Comparison of ENCODE assay signal across 8 cellular contexts in genomic region chr1:183635606-183636333, GRCh38. TPM values are rescaled to one million over a fixed set of nuclear protein-coding genes. Genes with fewer than 3 reads are reported as not detected.
DNase-seq lines count a peak whose midpoint lies in the region; ATAC-seq and TF ChIP-seq lines count a peak whose summit lies in the region.

TSS of gene ARPC5 (minus strand) at chr1:183635783. CDS start at chr1:183635659, 124 bp downstream.

- ATAC-seq in GM21526 (IDR thresholded peaks at IDR 0.05; ENCODE audit: low FRiP score, unreplicated experiment) (peak; percentile 87), IMR-90 (ENCODE audit: low read depth) (peak; percentile 85)

- peak; percentile 97 for DNase-seq in D341Med (ENCODE audit: low spot score)
- peak; percentile 98 for DNase-seq in IMR-90
- DNase-seq in OCI-M1 (lab: John Stamatoyannopoulos, UW) = peak; percentile 98
- peak; percentile 97 for DNase-seq in activated T-cell treated with anti-CD3 and anti-CD28 coated beads for 24 hours (ENCODE audit: low read depth)
- DNase-seq in epidermal melanocyte (ENCODE audit: insufficient read length, low spot score) = peak; percentile 88
- DNase-seq in stimulated activated CD8-positive, alpha-beta memory T cell treated with anti-CD3 and anti-CD28 coated beads, Interleukin-4, amount 100 ng/mL, for 1 hour (ENCODE audit: low read depth in 2 of 2, low spot score in 1 of 2) = peak; percentile 89 to 92

- H2BK120ac ChIP-seq in IMR-90 (ENCODE audit: low read depth, low read length) = peak within 1 kb of the TSS; percentile 75

- no peak within 1 kb of the TSS; the same call in 2 of the 3 replicates for H2BK15ac ChIP-seq in IMR-90 (ENCODE audit: low read depth, low read length)

- dilution Hi-C loops in IMR-90 (cut with HindIII; ENCODE audit: low sequenced_read_pairs, unreplicated experiment) = no loop called here

- peak within 1 kb of the TSS; percentile 98 for H3K23ac ChIP-seq in IMR-90 (ENCODE audit: low read depth, low read length)

- peak within 1 kb of the TSS; percentile 92 for H3K56ac ChIP-seq in IMR-90 (ENCODE audit: extremely low read depth, insufficient read depth, low read length)

- H3K9me3 ChIP-seq in IMR-90 (ENCODE audit: control insufficient read depth, insufficient read depth, low read length) (no peaks in the 10 kb centered on the region), mononuclear cell (ENCODE audit: low read depth, low read length) (no peaks in the 10 kb centered on the region)

- BruUV-seq in IMR-90 (replicated peaks; lab: Mats Ljungman, UMichigan) = no TSS peak

- peak within 1 kb of the TSS; percentile 88 for H3K18ac ChIP-seq in IMR-90 (ENCODE audit: low read depth, low read length)

- peak within 1 kb of the TSS; percentile 99 for H3K14ac ChIP-seq in IMR-90 (replicated peaks; ENCODE audit: low read depth, low read length)

- H3K36me3 ChIP-seq in IMR-90 (ENCODE audit: control insufficient read depth, insufficient read depth, low read length) = peaks cover 3% of the 10 kb centered on the region; the same call in 1 of the 2 replicates

- H3K4ac ChIP-seq in IMR-90 (ENCODE audit: low read depth, low read length) = peak within 1 kb of the TSS; percentile 98

- peak within 1 kb of the TSS; percentile 95 for H3K9ac ChIP-seq in IMR-90 (ENCODE audit: low read depth, low read length)

- H4K20me1 ChIP-seq in IMR-90 (ENCODE audit: insufficient read depth, low read length) = peaks cover 11% of the 10 kb centered on the region; the same call in 1 of the 2 replicates

- peak; percentile 88 for TF ChIP-seq POLR2A in IMR-90 (IDR thresholded peaks at IDR 0.05; ENCODE audit: low read depth, low read length)

- WGBS in IMR-90 (ENCODE audit: extremely low coverage in 2 of 2, insufficient read length in 1 of 2), 2 experiments = 1% methylated on average over 24 of the region's 65 CpGs; no CpG with 5 or more reads in 1 of the 2 experiments

- TF ChIP-seq RAD21 in IMR-90 (IDR thresholded peaks at IDR 0.05; ENCODE audit: low read length) = 0 out of 2 replicates have a peak, but pooled peaks have one; percentile 2

- no peak for TF ChIP-seq CTCF in IMR-90 (conservative IDR thresholded peaks at IDR 0.05; ENCODE audit: low read depth, low read length)

- CTCF ChIA-PET in IMR-90 (lab: Yijun Ruan, JAX) = interaction anchor here (0.6 to 1.0 kb wide), 2 partner anchors 19 to 117 kb away, joined by 4 to 6 read pairs; no protein-coding TSS in a partner anchor

- H3K27ac ChIP-seq in IMR-90 (ENCODE audit: insufficient read depth, low read length) = peak within 1 kb of the TSS; percentile 96

- intact Hi-C loops in IMR-90 (cut with micrococcal nuclease) = loop anchor here (10.0 kb wide), 2 partner anchors 419 to 749 kb away; partner anchors contain the start of genes C1orf21 and TSEN15

- H3K27me3 ChIP-seq in IMR-90 (ENCODE audit: control insufficient read depth, insufficient read depth, low read length) (no peaks in the 10 kb centered on the region), mononuclear cell (ENCODE audit: insufficient read depth, low read length) (no peaks in the 10 kb centered on the region)

- in situ Hi-C loops in IMR-90 (cut with MboI; ENCODE audit: low sequenced_read_pairs) = no loop called here

- H2BK20ac ChIP-seq in IMR-90 (ENCODE audit: low read depth, low read length) = no peak within 1 kb of the TSS

- H4K8ac ChIP-seq in IMR-90 (ENCODE audit: low read depth in 2 of 2, low read length in 2 of 2) = peak within 1 kb of the TSS; percentile 90 to 95

- H4K5ac ChIP-seq in IMR-90 (ENCODE audit: low read depth, low read length) = peak within 1 kb of the TSS; percentile 86

- H3K4me2 ChIP-seq in IMR-90 (ENCODE audit: low read depth, low read length) = peak within 1 kb of the TSS; percentile 99

- H2BK5ac ChIP-seq in IMR-90 (ENCODE audit: low read depth, low read length, poor library complexity, severe bottlenecking) = peak within 1 kb of the TSS; percentile 93

- H2AFZ ChIP-seq in IMR-90 (replicated peaks; ENCODE audit: low read length, poor library complexity) = peak within 1 kb of the TSS; percentile 95

- H3K79me1 ChIP-seq in IMR-90 (ENCODE audit: low read depth in 1 of 2, low read length in 2 of 2) = peaks cover 2 to 21% of the 10 kb centered on the region in 2 experiments

- peak within 1 kb of the TSS; percentile 95 for H4K91ac ChIP-seq in IMR-90 (ENCODE audit: insufficient read depth, low read depth, low read length)

- POLR2A ChIA-PET in IMR-90 (lab: Charles Lee; ENCODE audit: unreplicated experiment) = interaction anchor here (0.5 kb wide), 1 partner anchor 422 kb away, joined by 5 read pairs; no protein-coding TSS in a partner anchor

- H2AK5ac ChIP-seq in IMR-90 (ENCODE audit: low read depth, low read length) = peak within 1 kb of the TSS; percentile 91

- peaks cover 2% of the 10 kb centered on the region for H3K4me1 ChIP-seq in IMR-90 (ENCODE audit: control insufficient read depth, insufficient read depth, low read length)
- H3K4me1 ChIP-seq in mononuclear cell (ENCODE audit: insufficient read depth, low read length) = peaks cover 28% of the 10 kb centered on the region

- peak within 1 kb of the TSS; percentile 85 for H3K4me3 ChIP-seq in IMR-90 (ENCODE audit: insufficient read depth, low read depth, low read length)
- peak within 1 kb of the TSS; percentile 90 for H3K4me3 ChIP-seq in mononuclear cell (ENCODE audit: low read length)

- 0 out of 2 replicates have a peak, but pooled peaks cover 3% of the 10 kb centered on the region for H3K9me1 ChIP-seq in IMR-90 (ENCODE audit: insufficient read depth, low read length)

- H2AK9ac ChIP-seq in IMR-90 (replicated peaks; ENCODE audit: low read depth, low read length, poor library complexity) = peak within 1 kb of the TSS; percentile 86

TF ChIP-seq in IMR-90, 13 proteins besides CTCF, POLR2A, EP300 and RAD21:
- no peak for TF ChIP-seq RFX5 (IDR thresholded peaks at IDR 0.05; ENCODE audit: low read depth, low read length)
- no peak for TF ChIP-seq FOS (IDR thresholded peaks at IDR 0.05; ENCODE audit: low read depth, low read length)
- 0 out of 2 replicates have a peak, but pooled peaks have one; percentile 47 for TF ChIP-seq BHLHE40 (IDR thresholded peaks at IDR 0.05; ENCODE audit: low read depth, low read length)
- TF ChIP-seq MAZ (IDR thresholded peaks at IDR 0.05; ENCODE audit: borderline replicate concordance, low read depth, low read length) = peak; percentile 96
- TF ChIP-seq CEBPB (IDR thresholded peaks at IDR 0.05; ENCODE audit: low read depth, low read length) = peak; percentile 77
- TF ChIP-seq USF2 (IDR thresholded peaks at IDR 0.05; ENCODE audit: low read depth, low read length) = peak; percentile 97
- TF ChIP-seq MXI1 (IDR thresholded peaks at IDR 0.05; ENCODE audit: borderline replicate concordance, low read depth, low read length) = peak; percentile 46; the same call in 1 of the 2 replicates
TF ChIP-seq in IMR-90: peak in this region for 5.

RNA-seq across cellular contexts. Expression of gene ARPC5, which starts in this region (rescaled TPM):
- 212 and 361 TPM in 2 replicates for total RNA-seq in IMR-90 (2012; rRNA removed)
- 91.0 and 132 TPM in 2 replicates for polyA plus RNA-seq in IMR-90 (2012; rRNA removed)
- 38.8 and 57.1 TPM in 2 replicates for polyA plus RNA-seq in IMR-90 (2012; cell fraction: cytosol; rRNA removed)
- polyA plus RNA-seq in IMR-90 (2012; cell fraction: nucleus; rRNA removed; ENCODE audit: low replicate concordance) = 9.7 and 50.2 TPM in 2 replicates
- total RNA-seq in mononuclear cell = 63.4 TPM

Comparison
In these comparisons a context has a peak if more than half of its experiments do, and no peak if none do; other contexts are left out.
1. Peak in every context shown above with its lines: DNase-seq, ATAC-seq, H3K4me3 ChIP-seq and H3K27ac ChIP-seq.